Comparison of ENCODE assay signal across 17 cellular contexts in genomic region chr5:9782806-9783560, GRCh38.
A peak's percentile ranks its signal among the peaks of the same experiment; 100 is the strongest.
DNase-seq lines count a peak whose midpoint lies in the region; ATAC-seq and TF ChIP-seq lines count a peak whose summit lies in the region.
"Had no signal": no experiment of that assay in that cellular context is flagged by ENCODE, and none has a peak within 500 bp of the region (broad histone marks: within the 10 kb centered on the region; RNA-seq: fewer than 3 reads in every experiment).

No MANE protein-coding gene starts in this region.

- H3K27me3 Mint-ChIP-seq in WTC11 (ENCODE audit: low read depth) (no peaks in the 10 kb centered on the region), T-helper 17 cell (no peaks in the 10 kb centered on the region)
- H3K27me3 Mint-ChIP-seq: B cell; dendritic cell treated with granulocyte-macrophage colony-stimulating factor and Interleukin-4, amounts not matched to agents 40 ng/mL and 50 ng/mL, for 4 days had no signal

- peak; percentile 56 for DNase-seq in AG08396 (ENCODE audit: low spot score)
- peak; percentile 40 for DNase-seq in GM04503 (ENCODE audit: low read depth)
- DNase-seq in WTC11 (ENCODE audit: low spot score), result no peak
- peak; percentile 16 for DNase-seq in iris pigment epithelial cell (ENCODE audit: low read depth)
- no peak for DNase-seq in T-helper 17 cell
- DNase-seq in NCI-H1436 (lab: John Stamatoyannopoulos, UW), result no peak
- DNase-seq: activated CD4-positive, CD25-positive, alpha-beta regulatory T cell treated with anti-CD3 and anti-CD28 coated beads, Interleukin-2, amount 50 U/mL, for 72 hours; activated T-cell treated with anti-CD3 and anti-CD28 coated beads for 4 hours; esophagus squamous epithelium; NCI-H345; Peyer's patch; SW 1271; tibial artery had no signal

- H3K4me1 Mint-ChIP-seq in WTC11 (peaks cover 7% of the 10 kb centered on the region), T-helper 17 cell (no peaks in the 10 kb centered on the region)
- H3K4me1 Mint-ChIP-seq: B cell had no signal

- peak; percentile 52 for ATAC-seq in WTC11
- ATAC-seq in T-helper 17 cell, result no peak
- no peak for ATAC-seq in HG02623 (IDR thresholded peaks at IDR 0.05; ENCODE audit: unreplicated experiment)
- no peak for ATAC-seq in GM21447 (IDR thresholded peaks at IDR 0.05; ENCODE audit: unreplicated experiment)

- H3K9me3 ChIP-seq in T-helper 17 cell (ENCODE audit: control insufficient read depth, low read length, poor library complexity, severe bottlenecking), result no peaks in the 10 kb centered on the region
- H3K9me3 ChIP-seq: esophagus squamous epithelium, Peyer's patch had no signal

- peak overlapping the region; percentile 10; the same call in 1 of the 2 replicates for H3K27ac Mint-ChIP-seq in WTC11
- no peak overlapping the region for H3K27ac Mint-ChIP-seq in T-helper 17 cell
- H3K27ac Mint-ChIP-seq: B cell; dendritic cell treated with granulocyte-macrophage colony-stimulating factor and Interleukin-4, amounts not matched to agents 40 ng/mL and 50 ng/mL, for 4 days had no signal

- no peak for TF ChIP-seq CTCF in WTC11 (IDR thresholded peaks at IDR 0.05)

- H3K9me3 Mint-ChIP-seq in WTC11, result peaks cover 29% of the 10 kb centered on the region

- CTCF ChIA-PET in WTC11 (lab: Charles Lee), result interaction anchor here (1.1 to 1.5 kb wide), 2 partner anchors 52 to 247 kb away, joined by 3 to 6 read pairs; no protein-coding TSS in a partner anchor

- POLR2A ChIA-PET in WTC11 (lab: Charles Lee), result no interaction called here

- H3K4me3 Mint-ChIP-seq in WTC11 (no peak overlapping the region), T-helper 17 cell (no peak overlapping the region)
- H3K4me3 Mint-ChIP-seq: B cell; dendritic cell treated with granulocyte-macrophage colony-stimulating factor and Interleukin-4, amounts not matched to agents 40 ng/mL and 50 ng/mL, for 4 days had no signal

- H3K36me3 Mint-ChIP-seq in WTC11, result peaks cover 6% of the 10 kb centered on the region; the same call in 1 of the 2 replicates
- no peaks in the 10 kb centered on the region for H3K36me3 Mint-ChIP-seq in T-helper 17 cell (ENCODE audit: low read depth)

TF ChIP-seq in WTC11, 78 proteins besides CTCF, POLR2A, EP300 and RAD21 (continues in another document):
- TF ChIP-seq SMAD4 (CRISPR knock-in tag; IDR thresholded peaks at IDR 0.05), result no peak
- no peak for TF ChIP-seq USF2 (CRISPR knock-in tag; IDR thresholded peaks at IDR 0.05)
- TF ChIP-seq PREB (CRISPR knock-in tag; IDR thresholded peaks at IDR 0.05; ENCODE audit: borderline replicate concordance), result no peak
- TF ChIP-seq FOXP4 (CRISPR knock-in tag; IDR thresholded peaks at IDR 0.05), result no peak
- TF ChIP-seq ATF1 (CRISPR knock-in tag; IDR thresholded peaks at IDR 0.05), result no peak
- TF ChIP-seq ZNF532 (CRISPR knock-in tag; IDR thresholded peaks at IDR 0.05; ENCODE audit: borderline replicate concordance), result no peak
- TF ChIP-seq GABPB1 (CRISPR knock-in tag; IDR thresholded peaks at IDR 0.05), result no peak
- no peak for TF ChIP-seq AFF4 (CRISPR knock-in tag; IDR thresholded peaks at IDR 0.05; ENCODE audit: borderline replicate concordance)
- TF ChIP-seq NFYB (CRISPR knock-in tag; conservative IDR thresholded peaks at IDR 0.05; ENCODE audit: low read depth), result no peak
- TF ChIP-seq ZBTB21 (CRISPR knock-in tag; IDR thresholded peaks at IDR 0.05; ENCODE audit: borderline replicate concordance), result no peak

Comparison
In these comparisons a context has a peak if more than half of its experiments do, and no peak if none do; other contexts are left out.
1. DNase-seq: peak in AG08396 (single experiment), GM04503 (single experiment) and iris pigment epithelial cell (single experiment); none in WTC11 (single experiment), T-helper 17 cell (0 of 3) and NCI-H1436 (single experiment).